Comparison of ENCODE assay signal across 22 cellular contexts in genomic region chr19:31781542-31781941, GRCh38.
DNase-seq lines count a peak whose midpoint lies in the region; TF ChIP-seq lines count a peak whose summit lies in the region.
"Had no signal": no experiment of that assay in that cellular context is flagged by ENCODE, and none has a peak within 500 bp of the region (broad histone marks: within the 10 kb centered on the region; RNA-seq: fewer than 3 reads in every experiment).

No MANE protein-coding gene starts in this region.

- no peaks in the 10 kb centered on the region for H3K9me3 Mint-ChIP-seq in activated CD4-positive, alpha-beta T cell treated with anti-CD3 and anti-CD28 coated beads, Interleukin-2, amount 10 ng/mL, durations not matched to agents 24 days and 14 days
- no peaks in the 10 kb centered on the region for H3K9me3 Mint-ChIP-seq in activated CD4-positive, alpha-beta T cell treated with anti-CD3 and anti-CD28 coated beads, Interleukin-2, amount 10 ng/mL, durations not matched to agents 7 days and 5 days
- H3K9me3 Mint-ChIP-seq in type B pancreatic cell = no peaks in the 10 kb centered on the region
- H3K9me3 Mint-ChIP-seq: CD4-positive, alpha-beta T cell; CD8-positive, alpha-beta T cell had no signal

- intact Hi-C loops in activated CD4-positive, alpha-beta T cell treated with anti-CD3 and anti-CD28 coated beads, Interleukin-2, amount 10 ng/mL, durations not matched to agents 24 days and 14 days (cut with micrococcal nuclease) = no loop called here
- intact Hi-C loops in esophagus muscularis mucosa (cut with DNase I) = no loop called here

- no peak overlapping the region for H3K27ac ChIP-seq in esophagus muscularis mucosa (replicated peaks in 1 of 4)
- H3K27ac ChIP-seq: 22Rv1; A549; BLaER1 treated with 17β-estradiol and CSF1 and Interleukin-3, amounts not matched to agents 10 nM and 100 nM; C4-2B had no signal

- POLR2A ChIA-PET in activated CD4-positive, alpha-beta T cell treated with anti-CD3 and anti-CD28 coated beads, Interleukin-2, amount 10 ng/mL, durations not matched to agents 7 days and 5 days (lab: Charles Lee) = no interaction called here

- H3K4me3 Mint-ChIP-seq in activated CD4-positive, alpha-beta T cell treated with anti-CD3 and anti-CD28 coated beads, Interleukin-2, amount 10 ng/mL, durations not matched to agents 24 days and 14 days = no peak overlapping the region
- no peak overlapping the region for H3K4me3 Mint-ChIP-seq in activated CD4-positive, alpha-beta T cell treated with anti-CD3 and anti-CD28 coated beads, Interleukin-2, amount 10 ng/mL, durations not matched to agents 7 days and 5 days
- H3K4me3 Mint-ChIP-seq in type B pancreatic cell = no peak overlapping the region
- H3K4me3 Mint-ChIP-seq: B cell; CD4-positive, alpha-beta T cell; CD8-positive, alpha-beta T cell had no signal

- no peaks in the 10 kb centered on the region for H3K4me1 Mint-ChIP-seq in activated CD4-positive, alpha-beta T cell treated with anti-CD3 and anti-CD28 coated beads, Interleukin-2, amount 10 ng/mL, durations not matched to agents 24 days and 14 days
- no peaks in the 10 kb centered on the region for H3K4me1 Mint-ChIP-seq in activated CD4-positive, alpha-beta T cell treated with anti-CD3 and anti-CD28 coated beads, Interleukin-2, amount 10 ng/mL, durations not matched to agents 7 days and 5 days
- peaks cover 10% of the 10 kb centered on the region for H3K4me1 Mint-ChIP-seq in type B pancreatic cell (ENCODE audit: unreplicated experiment)
- H3K4me1 Mint-ChIP-seq: B cell had no signal

- H3K4me3 ChIP-seq in esophagus muscularis mucosa = no peak overlapping the region
- H3K4me3 ChIP-seq: A549; BLaER1 treated with 17β-estradiol and CSF1 and Interleukin-3, amounts not matched to agents 10 nM and 100 nM; GM12878 had no signal

- H3K27me3 Mint-ChIP-seq in activated CD4-positive, alpha-beta T cell treated with anti-CD3 and anti-CD28 coated beads, Interleukin-2, amount 10 ng/mL, durations not matched to agents 24 days and 14 days = no peaks in the 10 kb centered on the region
- H3K27me3 Mint-ChIP-seq in activated CD4-positive, alpha-beta T cell treated with anti-CD3 and anti-CD28 coated beads, Interleukin-2, amount 10 ng/mL, durations not matched to agents 7 days and 5 days = no peaks in the 10 kb centered on the region
- no peaks in the 10 kb centered on the region for H3K27me3 Mint-ChIP-seq in type B pancreatic cell
- H3K27me3 Mint-ChIP-seq: B cell; CD4-positive, alpha-beta T cell had no signal

- no peaks in the 10 kb centered on the region for H3K27me3 ChIP-seq in esophagus muscularis mucosa
- H3K27me3 ChIP-seq: BLaER1 treated with 17β-estradiol and CSF1 and Interleukin-3, amounts not matched to agents 10 nM and 100 nM had no signal

- TF ChIP-seq CTCF in esophagus muscularis mucosa (IDR thresholded peaks at IDR 0.05) (no peak), type B pancreatic cell (conservative IDR thresholded peaks at IDR 0.05) (no peak)

- TF ChIP-seq POLR2A in esophagus muscularis mucosa (IDR thresholded peaks at IDR 0.05; ENCODE audit: low read depth) = no peak

- TF ChIP-seq EP300 in esophagus muscularis mucosa (IDR thresholded peaks at IDR 0.05) = no peak

- CTCF ChIA-PET in activated CD4-positive, alpha-beta T cell treated with anti-CD3 and anti-CD28 coated beads, Interleukin-2, amount 10 ng/mL, durations not matched to agents 7 days and 5 days (lab: Charles Lee) = no interaction called here

- 83% methylated on average over 4 of the region's 4 CpGs for WGBS in esophagus muscularis mucosa

- no peaks in the 10 kb centered on the region for H3K36me3 ChIP-seq in esophagus muscularis mucosa
- H3K36me3 ChIP-seq: BLaER1 treated with 17β-estradiol and CSF1 and Interleukin-3, amounts not matched to agents 10 nM and 100 nM had no signal

- no peak overlapping the region for H3K27ac Mint-ChIP-seq in activated CD4-positive, alpha-beta T cell treated with anti-CD3 and anti-CD28 coated beads, Interleukin-2, amount 10 ng/mL, durations not matched to agents 24 days and 14 days
- H3K27ac Mint-ChIP-seq in activated CD4-positive, alpha-beta T cell treated with anti-CD3 and anti-CD28 coated beads, Interleukin-2, amount 10 ng/mL, durations not matched to agents 7 days and 5 days = no peak overlapping the region
- no peak overlapping the region for H3K27ac Mint-ChIP-seq in type B pancreatic cell
- H3K27ac Mint-ChIP-seq: B cell; CD4-positive, alpha-beta T cell; CD8-positive, alpha-beta T cell had no signal

- H3K36me3 Mint-ChIP-seq in activated CD4-positive, alpha-beta T cell treated with anti-CD3 and anti-CD28 coated beads, Interleukin-2, amount 10 ng/mL, durations not matched to agents 24 days and 14 days (ENCODE audit: low read depth) = no peaks in the 10 kb centered on the region
- no peaks in the 10 kb centered on the region for H3K36me3 Mint-ChIP-seq in activated CD4-positive, alpha-beta T cell treated with anti-CD3 and anti-CD28 coated beads, Interleukin-2, amount 10 ng/mL, durations not matched to agents 7 days and 5 days (ENCODE audit: low read depth)
- no peaks in the 10 kb centered on the region for H3K36me3 Mint-ChIP-seq in type B pancreatic cell
- H3K36me3 Mint-ChIP-seq: CD8-positive, alpha-beta T cell had no signal

- H3K4me1 ChIP-seq in esophagus muscularis mucosa = no peaks in the 10 kb centered on the region
- H3K4me1 ChIP-seq: A549, Caco-2 had no signal

- peak; percentile 22 for DNase-seq in activated CD4-positive, alpha-beta T cell treated with anti-CD3 and anti-CD28 coated beads, Interleukin-2, amount 10 ng/mL, durations not matched to agents 24 days and 14 days
- no peak for DNase-seq in activated CD4-positive, alpha-beta T cell treated with anti-CD3 and anti-CD28 coated beads, Interleukin-2, amount 10 ng/mL, durations not matched to agents 7 days and 5 days
- DNase-seq in esophagus muscularis mucosa (ENCODE audit: extremely low spot score) (peak; percentile 91), type B pancreatic cell (ENCODE audit: extremely low spot score, unreplicated experiment) (peak; percentile 34), middle frontal gyrus (ENCODE audit: extremely low spot score, low spot score) (no peak)
- DNase-seq: AML-193; Caco-2; CD4-positive, alpha-beta T cell; CD8-positive, alpha-beta T cell; DMS 273 treated with DMSO at 0.1 percent for 48 hours; DMS153; DMS53; DMS79; DND-41; EL; GDM1 had no signal

- H3K9me3 ChIP-seq in esophagus muscularis mucosa = no peaks in the 10 kb centered on the region
- H3K9me3 ChIP-seq: A549; BLaER1 treated with 17β-estradiol and CSF1 and Interleukin-3, amounts not matched to agents 10 nM and 100 nM; Caco-2 had no signal

Comparison
In these comparisons a context has a peak if more than half of its experiments do, and no peak if none do; other contexts are left out.
1. DNase-seq: peak in activated CD4-positive, alpha-beta T cell treated with anti-CD3 and anti-CD28 coated beads, Interleukin-2, amount 10 ng/mL, durations not matched to agents 24 days and 14 days (single experiment), esophagus muscularis mucosa (single experiment) and type B pancreatic cell (single experiment); none in activated CD4-positive, alpha-beta T cell treated with anti-CD3 and anti-CD28 coated beads, Interleukin-2, amount 10 ng/mL, durations not matched to agents 7 days and 5 days (single experiment) and middle frontal gyrus (single experiment).